In the genomic region with DNA sequence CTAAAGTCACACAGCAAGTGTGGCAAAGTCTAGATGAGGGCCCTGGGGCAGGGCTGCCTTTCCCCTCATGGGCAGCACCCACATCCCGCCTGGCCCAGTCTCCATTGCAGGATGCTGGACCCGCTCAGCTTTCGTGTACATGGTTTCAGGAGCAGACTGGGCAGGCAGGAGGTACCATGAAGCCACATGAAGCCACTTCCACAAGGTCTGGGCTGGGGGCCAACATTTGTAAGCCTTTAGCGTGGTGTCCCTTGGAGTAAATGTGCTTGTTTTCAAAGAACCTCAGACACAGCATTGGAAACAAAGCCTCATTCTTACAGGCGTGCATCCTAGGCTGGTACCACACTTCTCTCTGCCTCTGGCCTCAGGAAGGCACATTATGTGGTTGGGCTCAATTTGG, we compare ENCODE assay signal across 1 cellular context.
A peak's percentile ranks its signal among the peaks of the same experiment; 100 is the strongest.
TF ChIP-seq lines count a peak whose summit lies in the region.

No MANE protein-coding gene starts in this region.

TF ChIP-seq in HepG2, 621 proteins besides CTCF, POLR2A, EP300 and RAD21:
- TF ChIP-seq, protein P1, sequence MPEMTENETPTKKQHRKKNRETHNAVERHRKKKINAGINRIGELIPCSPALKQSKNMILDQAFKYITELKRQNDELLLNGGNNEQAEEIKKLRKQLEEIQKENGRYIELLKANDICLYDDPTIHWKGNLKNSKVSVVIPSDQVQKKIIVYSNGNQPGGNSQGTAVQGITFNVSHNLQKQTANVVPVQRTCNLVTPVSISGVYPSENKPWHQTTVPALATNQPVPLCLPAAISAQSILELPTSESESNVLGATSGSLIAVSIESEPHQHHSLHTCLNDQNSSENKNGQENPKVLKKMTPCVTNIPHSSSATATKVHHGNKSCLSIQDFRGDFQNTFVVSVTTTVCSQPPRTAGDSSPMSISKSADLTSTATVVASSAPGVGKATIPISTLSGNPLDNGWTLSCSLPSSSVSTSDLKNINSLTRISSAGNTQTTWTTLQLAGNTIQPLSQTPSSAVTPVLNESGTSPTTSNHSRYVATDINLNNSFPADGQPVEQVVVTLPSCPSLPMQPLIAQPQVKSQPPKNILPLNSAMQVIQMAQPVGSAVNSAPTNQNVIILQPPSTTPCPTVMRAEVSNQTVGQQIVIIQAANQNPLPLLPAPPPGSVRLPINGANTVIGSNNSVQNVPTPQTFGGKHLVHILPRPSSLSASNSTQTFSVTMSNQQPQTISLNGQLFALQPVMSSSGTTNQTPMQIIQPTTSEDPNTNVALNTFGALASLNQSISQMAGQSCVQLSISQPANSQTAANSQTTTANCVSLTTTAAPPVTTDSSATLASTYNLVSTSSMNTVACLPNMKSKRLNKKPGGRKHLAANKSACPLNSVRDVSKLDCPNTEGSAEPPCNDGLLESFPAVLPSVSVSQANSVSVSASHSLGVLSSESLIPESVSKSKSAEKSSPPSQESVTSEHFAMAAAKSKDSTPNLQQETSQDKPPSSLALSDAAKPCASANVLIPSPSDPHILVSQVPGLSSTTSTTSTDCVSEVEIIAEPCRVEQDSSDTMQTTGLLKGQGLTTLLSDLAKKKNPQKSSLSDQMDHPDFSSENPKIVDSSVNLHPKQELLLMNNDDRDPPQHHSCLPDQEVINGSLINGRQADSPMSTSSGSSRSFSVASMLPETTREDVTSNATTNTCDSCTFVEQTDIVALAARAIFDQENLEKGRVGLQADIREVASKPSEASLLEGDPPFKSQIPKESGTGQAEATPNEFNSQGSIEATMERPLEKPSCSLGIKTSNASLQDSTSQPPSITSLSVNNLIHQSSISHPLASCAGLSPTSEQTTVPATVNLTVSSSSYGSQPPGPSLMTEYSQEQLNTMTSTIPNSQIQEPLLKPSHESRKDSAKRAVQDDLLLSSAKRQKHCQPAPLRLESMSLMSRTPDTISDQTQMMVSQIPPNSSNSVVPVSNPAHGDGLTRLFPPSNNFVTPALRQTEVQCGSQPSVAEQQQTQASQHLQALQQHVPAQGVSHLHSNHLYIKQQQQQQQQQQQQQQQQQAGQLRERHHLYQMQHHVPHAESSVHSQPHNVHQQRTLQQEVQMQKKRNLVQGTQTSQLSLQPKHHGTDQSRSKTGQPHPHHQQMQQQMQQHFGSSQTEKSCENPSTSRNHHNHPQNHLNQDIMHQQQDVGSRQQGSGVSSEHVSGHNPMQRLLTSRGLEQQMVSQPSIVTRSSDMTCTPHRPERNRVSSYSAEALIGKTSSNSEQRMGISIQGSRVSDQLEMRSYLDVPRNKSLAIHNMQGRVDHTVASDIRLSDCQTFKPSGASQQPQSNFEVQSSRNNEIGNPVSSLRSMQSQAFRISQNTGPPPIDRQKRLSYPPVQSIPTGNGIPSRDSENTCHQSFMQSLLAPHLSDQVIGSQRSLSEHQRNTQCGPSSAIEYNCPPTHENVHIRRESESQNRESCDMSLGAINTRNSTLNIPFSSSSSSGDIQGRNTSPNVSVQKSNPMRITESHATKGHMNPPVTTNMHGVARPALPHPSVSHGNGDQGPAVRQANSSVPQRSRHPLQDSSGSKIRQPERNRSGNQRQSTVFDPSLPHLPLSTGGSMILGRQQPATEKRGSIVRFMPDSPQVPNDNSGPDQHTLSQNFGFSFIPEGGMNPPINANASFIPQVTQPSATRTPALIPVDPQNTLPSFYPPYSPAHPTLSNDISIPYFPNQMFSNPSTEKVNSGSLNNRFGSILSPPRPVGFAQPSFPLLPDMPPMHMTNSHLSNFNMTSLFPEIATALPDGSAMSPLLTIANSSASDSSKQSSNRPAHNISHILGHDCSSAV (CRISPR knock-in tag; IDR thresholded peaks at IDR 0.05; ENCODE audit: borderline replicate concordance) = no peak
- TF ChIP-seq RBM22 (optimal IDR thresholded peaks at IDR 0.05; ENCODE audit: low read length) = peak; percentile 26
TF ChIP-seq in HepG2: peak in this region for 1.
